19 cellular contexts compared by ENCODE assay signal in the genomic region with DNA sequence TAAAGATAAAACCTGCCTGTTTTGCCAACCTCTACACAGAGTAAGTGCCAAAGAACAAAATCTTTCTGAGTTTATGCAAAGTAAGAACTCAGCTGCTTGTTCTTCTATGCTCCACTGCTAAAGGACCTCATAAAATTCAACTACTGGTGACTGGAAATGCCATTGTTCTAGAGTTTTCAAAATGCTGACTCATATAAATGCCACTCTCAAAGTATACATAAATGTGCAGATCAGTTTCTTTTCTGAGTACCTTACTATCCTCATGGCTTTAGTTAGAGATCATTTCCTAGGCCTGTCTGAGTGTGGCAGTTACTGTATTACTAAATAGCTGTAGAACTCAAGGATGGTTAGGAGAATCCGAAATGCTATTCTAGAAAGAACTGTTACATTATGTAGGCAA. TPM values are rescaled to one million over a fixed set of nuclear protein-coding genes. Genes with fewer than 3 reads are reported as not detected.
A peak's percentile ranks its signal among the peaks of the same experiment; 100 is the strongest.
DNase-seq lines count a peak whose midpoint lies in the region; ATAC-seq and TF ChIP-seq lines count a peak whose summit lies in the region.
"Had no signal": no experiment of that assay in that cellular context is flagged by ENCODE, and none has a peak within 500 bp of the region (broad histone marks: within the 10 kb centered on the region; RNA-seq: fewer than 3 reads in every experiment).

No MANE protein-coding gene starts in this region.

- intact Hi-C loops in CD4-positive, alpha-beta memory T cell (cut with micrococcal nuclease): no loop called here

- H3K9me3 ChIP-seq in thoracic aorta: no peaks in the 10 kb centered on the region
- no peaks in the 10 kb centered on the region for H3K9me3 ChIP-seq in CD4-positive, alpha-beta memory T cell (ENCODE audit: control insufficient read depth in 1 of 2, low read length in 2 of 2)
- H3K9me3 ChIP-seq: psoas muscle, upper lobe of left lung had no signal

- peak; percentile 6 to 26 for DNase-seq in NCI-H526 (lab: John Stamatoyannopoulos, UW)
- no peak for DNase-seq in NCI-H526 treated with DMSO at 0.1 percent for 48 hours (lab: John Stamatoyannopoulos, UW)
- peak; percentile 48 for DNase-seq in fibroblast of the aortic adventitia (ENCODE audit: low read depth)
- no peak for DNase-seq in thoracic aorta (ENCODE audit: low spot score)
- DNase-seq in Kasumi-1 (lab: John Stamatoyannopoulos, UW): no peak
- no peak for DNase-seq in T-helper 9 cell
- no peak for DNase-seq in CD4-positive, alpha-beta memory T cell
- DNase-seq: activated CD4-positive, alpha-beta T cell treated with anti-CD3 and anti-CD28 coated beads for 1 hour; activated CD8-positive, alpha-beta memory T cell treated with anti-CD3 and anti-CD28 coated beads, Interleukin-2, amount 50 U/mL, for 4 hours; cortex of kidney; SHP77 treated with DMSO at 0.1 percent for 48 hours; stimulated activated naive CD4-positive, alpha-beta T cell had no signal

- CTCF ChIA-PET in CD4-positive, alpha-beta memory T cell (lab: Charles Lee; ENCODE audit: partially characterized antibody): interaction anchor here (1.3 kb wide), 1 partner anchor 88 kb away, joined by 3 read pairs; no protein-coding TSS in a partner anchor

- TF ChIP-seq CTCF in fibroblast of the aortic adventitia (IDR thresholded peaks at IDR 0.05; ENCODE audit: insufficient read depth, low read length) (no peak), thoracic aorta (IDR thresholded peaks at IDR 0.05) (no peak)

- peaks cover 19 to 26% of the 10 kb centered on the region in 2 donors for H3K36me3 Mint-ChIP-seq in CD4-positive, alpha-beta memory T cell

- no peak overlapping the region for H3K4me3 Mint-ChIP-seq in CD4-positive, alpha-beta memory T cell
- H3K4me3 Mint-ChIP-seq: CD4-positive, CD25-positive, alpha-beta regulatory T cell; naive thymus-derived CD4-positive, alpha-beta T cell had no signal

- H3K27me3 ChIP-seq in thoracic aorta (replicated peaks; ENCODE audit: insufficient read depth): no peaks in the 10 kb centered on the region
- H3K27me3 ChIP-seq in CD4-positive, alpha-beta memory T cell (ENCODE audit: insufficient read depth, low read length): no peaks in the 10 kb centered on the region
- H3K27me3 ChIP-seq: upper lobe of left lung had no signal

- H3K9me3 Mint-ChIP-seq in CD4-positive, alpha-beta memory T cell: no peaks in the 10 kb centered on the region
- H3K9me3 Mint-ChIP-seq: naive thymus-derived CD4-positive, alpha-beta T cell had no signal

- peak; percentile 12 for ATAC-seq in thoracic aorta (ENCODE audit: insufficient number of reproducible peaks, low FRiP score, low read depth)
- ATAC-seq: naive thymus-derived CD4-positive, alpha-beta T cell had no signal

- peaks cover 0 to 4% (median 2%) of the 10 kb centered on the region in 4 donors for H3K4me1 Mint-ChIP-seq in CD4-positive, alpha-beta memory T cell

- no peak overlapping the region for H3K27ac Mint-ChIP-seq in CD4-positive, alpha-beta memory T cell

- H3K27me3 Mint-ChIP-seq in CD4-positive, alpha-beta memory T cell: no peaks in the 10 kb centered on the region
- H3K27me3 Mint-ChIP-seq: CD4-positive, CD25-positive, alpha-beta regulatory T cell; naive thymus-derived CD4-positive, alpha-beta T cell had no signal

- POLR2A ChIA-PET in CD4-positive, alpha-beta memory T cell (lab: Charles Lee; ENCODE audit: partially characterized antibody): no interaction called here

- no peaks in the 10 kb centered on the region for H3K36me3 ChIP-seq in thoracic aorta
- H3K36me3 ChIP-seq in CD4-positive, alpha-beta memory T cell (ENCODE audit: insufficient read depth, low read length): peaks cover 8% of the 10 kb centered on the region

- H3K4me3 ChIP-seq in fibroblast of the aortic adventitia (ENCODE audit: low read depth, low read length) (no peak overlapping the region), thoracic aorta (no peak overlapping the region)
- H3K4me3 ChIP-seq in CD4-positive, alpha-beta memory T cell (ENCODE audit: low read length in 2 of 2): no peak overlapping the region
- H3K4me3 ChIP-seq: lung, psoas muscle, upper lobe of left lung had no signal

- H3K4me1 ChIP-seq in thoracic aorta (ENCODE audit: control insufficient read depth in 1 of 2, low read depth in 2 of 2): peaks cover 15 to 57% of the 10 kb centered on the region in 2 donors
- H3K4me1 ChIP-seq in CD4-positive, alpha-beta memory T cell (ENCODE audit: insufficient read depth, low read length): no peaks in the 10 kb centered on the region
- H3K4me1 ChIP-seq: psoas muscle, upper lobe of left lung had no signal

- H3K27ac ChIP-seq in angular gyrus (ENCODE audit: low read depth, low read length) (peak overlapping the region; percentile 15), thoracic aorta (peak overlapping the region in 1 of 2 donors; percentile 2)
- H3K27ac ChIP-seq in CD4-positive, alpha-beta memory T cell (ENCODE audit: low read depth, low read length): no peak overlapping the region
- H3K27ac ChIP-seq: epithelial cell of prostate, psoas muscle, upper lobe of left lung had no signal

RNA-seq across cellular contexts. Expression of a gene that starts 45.6 kb away (rescaled TPM):
- total RNA-seq in fibroblast of the aortic adventitia (ENCODE audit: low replicate concordance): 20.9 and 21.2 TPM in 2 replicates
- 10 to 100 TPM in 1 of 2 donors, 1 to 10 TPM in 1; 6.9 to 27.2 TPM for total RNA-seq in thoracic aorta
- 10 to 100 TPM; 10.6 to 14.3 TPM for total RNA-seq in CD4-positive, alpha-beta memory T cell
- 10 to 100 TPM; 16.2 to 26.4 TPM for polyA plus RNA-seq in CD4-positive, alpha-beta memory T cell

RNA-seq across cellular contexts. Expression of a gene that starts 46.1 kb away (rescaled TPM):
- total RNA-seq in fibroblast of the aortic adventitia (ENCODE audit: low replicate concordance) (7.6 and 25.5 TPM in 2 replicates), thoracic aorta (10 to 100 TPM; 10.4 to 11.6 TPM)
- 10 to 100 TPM; 15.6 to 19.2 TPM for total RNA-seq in CD4-positive, alpha-beta memory T cell
- 10 to 100 TPM; 29.5 to 48.4 TPM for polyA plus RNA-seq in CD4-positive, alpha-beta memory T cell

Comparison
In these comparisons a context has a peak if more than half of its experiments do, and no peak if none do; other contexts are left out.
1. DNase-seq: peak in NCI-H526 (2 of 2) and fibroblast of the aortic adventitia (single experiment); none in NCI-H526 treated with DMSO at 0.1 percent for 48 hours (single experiment), thoracic aorta (single experiment), Kasumi-1 (0 of 2), T-helper 9 cell (single experiment) and CD4-positive, alpha-beta memory T cell (0 of 5).